30 cellular contexts compared by ENCODE assay signal in genomic region chr1:179933219-179933618, GRCh38.
"Had no signal": no experiment of that assay in that cellular context is flagged by ENCODE, and none has a peak within 500 bp of the region (broad histone marks: within the 10 kb centered on the region; RNA-seq: fewer than 3 reads in every experiment).

No MANE protein-coding gene starts in this region.

- H3K27me3 ChIP-seq: adrenal gland, body of pancreas, brain microvascular endothelial cell, breast epithelium had no signal

- ATAC-seq: activated CD8-positive, alpha-beta T cell treated with anti-CD3 and anti-CD28 coated beads for 36 hours; activated naive CD4-positive, alpha-beta T cell treated with anti-CD3 and anti-CD28 coated beads, Interleukin-2, amount 50 U/mL, for 72 hours; activated T-cell treated with anti-CD3 and anti-CD28 coated beads, Interleukin-2, amount 50 U/mL, for 4 hours; activated T-cell treated with anti-CD3 and anti-CD28 coated beads, Interleukin-2, amount 50 U/mL, for 72 hours; activated T-helper 17 cell treated with anti-CD3 and anti-CD28 coated beads, Interleukin-2, amount 50 U/mL, for 72 hours; body of pancreas; T-cell; T-helper 17 cell had no signal

- H3K36me3 ChIP-seq: adrenal gland, brain microvascular endothelial cell, breast epithelium had no signal

- DNase-seq: activated B cell treated with CpG ODN at 0.5 μM for 24 hours; activated CD4-positive, alpha-beta memory T cell treated with anti-CD3 and anti-CD28 coated beads for 36 hours; activated CD4-positive, alpha-beta T cell treated with anti-CD3 and anti-CD28 coated beads for 4 hours; activated CD4-positive, alpha-beta T cell treated with anti-CD3 and anti-CD28 coated beads, Interleukin-2, amount 50 U/mL, for 1 hour; activated CD4-positive, alpha-beta T cell treated with anti-CD3 and anti-CD28 coated beads, Interleukin-2, amount 50 U/mL, for 4 hours; activated CD4-positive, CD25-positive, alpha-beta regulatory T cell treated with anti-CD3 and anti-CD28 coated beads, Interleukin-2, amount 50 U/mL, for 72 hours; activated CD8-positive, alpha-beta memory T cell treated with anti-CD3 and anti-CD28 coated beads, Interleukin-2, amount 50 U/mL, for 4 hours; activated CD8-positive, alpha-beta T cell treated with anti-CD3 and anti-CD28 coated beads for 36 hours; activated effector memory CD4-positive, alpha-beta T cell treated with anti-CD3 and anti-CD28 coated beads, Interleukin-2, amount 50 U/mL, for 16 hours; activated gamma-delta T cell treated with Interleukin-2 at 50 U/mL for 16 hours; activated naive CD4-positive, alpha-beta T cell; activated naive CD4-positive, alpha-beta T cell treated with anti-CD3 and anti-CD28 coated beads for 36 hours; activated naive CD4-positive, alpha-beta T cell treated with anti-CD3 and anti-CD28 coated beads, Interleukin-2, amount 50 U/mL, for 16 hours; activated naive CD8-positive, alpha-beta T cell treated with anti-CD3 and anti-CD28 coated beads for 36 hours; activated T-cell treated with anti-CD3 and anti-CD28 coated beads for 4 hours; activated T-cell treated with anti-CD3 and anti-CD28 coated beads, Interleukin-2, amount 50 U/mL, for 1 hour; activated T-cell treated with anti-CD3 and anti-CD28 coated beads, Interleukin-2, amount 50 U/mL, for 4 hours; activated T-cell treated with anti-CD3 and anti-CD28 coated beads, Interleukin-2, amount 50 U/mL, for 72 hours; adrenal gland; amniotic stem cell; aorta; body of pancreas; brain microvascular endothelial cell; central memory CD4-positive, alpha-beta T cell; T-cell; T-helper 17 cell had no signal

- H3K27ac Mint-ChIP-seq: activated B cell treated with CpG ODN at 0.5 μM for 24 hours; activated CD4-positive, alpha-beta memory T cell treated with anti-CD3 and anti-CD28 coated beads for 36 hours; activated CD8-positive, alpha-beta T cell treated with anti-CD3 and anti-CD28 coated beads for 36 hours; activated naive CD4-positive, alpha-beta T cell treated with anti-CD3 and anti-CD28 coated beads for 36 hours; activated naive CD4-positive, alpha-beta T cell treated with anti-CD3 and anti-CD28 coated beads, Interleukin-2, amount 50 U/mL, for 72 hours; activated naive CD8-positive, alpha-beta T cell treated with anti-CD3 and anti-CD28 coated beads for 36 hours; activated T-cell treated with anti-CD3 and anti-CD28 coated beads, Interleukin-2, amount 50 U/mL, for 72 hours; activated T-helper 1 cell treated with anti-CD3 and anti-CD28 coated beads, Interleukin-12 subunit alpha, Interleukin-12 subunit beta, Interleukin-2, Interleukin-4 antibody, amounts not matched to agents 30 ng/mL and 10 ng/mL and 1 ng/mL, durations not matched to agents 14 hours and 24 hours and 36 hours; activated T-helper 17 cell treated with anti-CD3 and anti-CD28 coated beads, Interleukin-2, amount 50 U/mL, for 72 hours; T-cell; T-helper 17 cell had no signal

- H3K27me3 Mint-ChIP-seq: activated B cell treated with CpG ODN at 0.5 μM for 24 hours; activated naive CD8-positive, alpha-beta T cell treated with anti-CD3 and anti-CD28 coated beads for 36 hours had no signal

- H3K4me3 Mint-ChIP-seq: activated B cell treated with CpG ODN at 0.5 μM for 24 hours; activated CD4-positive, alpha-beta memory T cell treated with anti-CD3 and anti-CD28 coated beads for 36 hours; activated CD8-positive, alpha-beta T cell treated with anti-CD3 and anti-CD28 coated beads for 36 hours; activated naive CD4-positive, alpha-beta T cell treated with anti-CD3 and anti-CD28 coated beads for 36 hours; activated naive CD8-positive, alpha-beta T cell treated with anti-CD3 and anti-CD28 coated beads for 36 hours; activated T-cell treated with anti-CD3 and anti-CD28 coated beads, Interleukin-2, amount 50 U/mL, for 4 hours; activated T-cell treated with anti-CD3 and anti-CD28 coated beads, Interleukin-2, amount 50 U/mL, for 72 hours; activated T-helper 1 cell treated with anti-CD3 and anti-CD28 coated beads, Interleukin-12 subunit alpha, Interleukin-12 subunit beta, Interleukin-2, Interleukin-4 antibody, amounts not matched to agents 30 ng/mL and 10 ng/mL and 1 ng/mL, durations not matched to agents 14 hours and 24 hours and 36 hours; activated T-helper 17 cell treated with anti-CD3 and anti-CD28 coated beads, Interleukin-2, amount 50 U/mL, for 72 hours; T-cell; T-helper 17 cell had no signal

- H3K36me3 Mint-ChIP-seq: activated CD4-positive, alpha-beta memory T cell treated with anti-CD3 and anti-CD28 coated beads for 36 hours; activated naive CD4-positive, alpha-beta T cell treated with anti-CD3 and anti-CD28 coated beads, Interleukin-2, amount 50 U/mL, for 72 hours; activated naive CD8-positive, alpha-beta T cell treated with anti-CD3 and anti-CD28 coated beads for 36 hours; T-cell had no signal

- H3K4me3 ChIP-seq: adrenal gland, body of pancreas, breast epithelium had no signal

- H3K9me3 Mint-ChIP-seq: activated B cell treated with CpG ODN at 0.5 μM for 24 hours; activated CD4-positive, alpha-beta memory T cell treated with anti-CD3 and anti-CD28 coated beads for 36 hours; activated CD8-positive, alpha-beta T cell treated with anti-CD3 and anti-CD28 coated beads for 36 hours; activated naive CD4-positive, alpha-beta T cell treated with anti-CD3 and anti-CD28 coated beads for 36 hours; activated naive CD4-positive, alpha-beta T cell treated with anti-CD3 and anti-CD28 coated beads, Interleukin-2, amount 50 U/mL, for 72 hours; activated naive CD8-positive, alpha-beta T cell treated with anti-CD3 and anti-CD28 coated beads for 36 hours; activated T-cell treated with anti-CD3 and anti-CD28 coated beads, Interleukin-2, amount 50 U/mL, for 4 hours; activated T-cell treated with anti-CD3 and anti-CD28 coated beads, Interleukin-2, amount 50 U/mL, for 72 hours; activated T-helper 1 cell treated with anti-CD3 and anti-CD28 coated beads, Interleukin-12 subunit alpha, Interleukin-12 subunit beta, Interleukin-2, Interleukin-4 antibody, amounts not matched to agents 30 ng/mL and 10 ng/mL and 1 ng/mL, durations not matched to agents 14 hours and 24 hours and 36 hours; activated T-helper 17 cell treated with anti-CD3 and anti-CD28 coated beads, Interleukin-2, amount 50 U/mL, for 72 hours; T-cell had no signal

- H3K9me3 ChIP-seq: adrenal gland, body of pancreas, breast epithelium had no signal

- H3K4me1 Mint-ChIP-seq: activated B cell treated with CpG ODN at 0.5 μM for 24 hours; activated naive CD8-positive, alpha-beta T cell treated with anti-CD3 and anti-CD28 coated beads for 36 hours; activated T-helper 17 cell treated with anti-CD3 and anti-CD28 coated beads, Interleukin-2, amount 50 U/mL, for 72 hours; T-cell had no signal

- H3K4me1 ChIP-seq: breast epithelium had no signal

- H3K27ac ChIP-seq: adrenal gland, brain microvascular endothelial cell, breast epithelium had no signal
